In the genomic region with DNA sequence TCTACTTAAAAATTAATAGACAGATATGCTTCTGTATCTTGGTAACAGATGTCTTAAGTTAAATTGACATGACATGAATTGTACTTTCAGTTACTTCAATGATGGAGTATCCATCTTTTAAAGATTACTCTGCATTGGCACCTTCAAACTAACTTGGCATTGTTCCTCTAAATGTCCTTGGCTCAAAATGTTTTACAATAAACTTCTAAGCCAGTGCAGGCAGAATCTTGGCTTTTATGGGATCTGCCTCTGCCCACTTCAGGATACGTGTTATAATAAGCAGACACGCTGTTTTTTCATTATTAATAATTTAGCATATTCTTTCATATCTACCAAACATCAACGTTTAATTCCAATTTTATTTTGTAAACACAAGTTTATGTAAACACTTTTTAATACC, we compare ENCODE assay signal across 26 cellular contexts.
"Had no signal": no experiment of that assay in that cellular context is flagged by ENCODE, and none has a peak within 500 bp of the region (broad histone marks: within the 10 kb centered on the region; RNA-seq: fewer than 3 reads in every experiment).

No MANE protein-coding gene starts in this region.

- H3K27me3 Mint-ChIP-seq: naive thymus-derived CD4-positive, alpha-beta T cell; stimulated activated memory B cell treated with anti-CD40 and anti-IgM and Interleukin-4, amounts not matched to agents 10 μg/mL and 1 μg/mL and 100 μg/mL, for 72 hours; type B pancreatic cell had no signal

- H3K36me3 ChIP-seq: neural progenitor cell, right atrium auricular region, spleen, stomach, tibial artery had no signal

- H3K27me3 ChIP-seq: neural progenitor cell, right atrium auricular region, spleen, stomach, testis, tibial artery had no signal

- H3K27ac Mint-ChIP-seq: endodermal cell; naive thymus-derived CD4-positive, alpha-beta T cell; nephron; neural progenitor cell; stimulated activated memory B cell treated with anti-CD40 and anti-IgM and Interleukin-4, amounts not matched to agents 10 μg/mL and 1 μg/mL and 100 μg/mL, for 72 hours; type B pancreatic cell had no signal

- H3K9me3 ChIP-seq: mucosa of descending colon, stomach, testis, tibial artery had no signal

- ATAC-seq: esophagus mucosa; mucosa of descending colon; naive thymus-derived CD4-positive, alpha-beta T cell; stimulated activated memory B cell treated with anti-CD40 and anti-IgM and Interleukin-4, amounts not matched to agents 10 μg/mL and 1 μg/mL and 100 μg/mL, for 72 hours had no signal

- H3K4me3 Mint-ChIP-seq: endodermal cell; mesothelial cell of epicardium; naive thymus-derived CD4-positive, alpha-beta T cell; nephron; neural progenitor cell; stimulated activated memory B cell treated with anti-CD40 and anti-IgM and Interleukin-4, amounts not matched to agents 10 μg/mL and 1 μg/mL and 100 μg/mL, for 72 hours; type B pancreatic cell had no signal

- H3K9ac ChIP-seq: neural progenitor cell had no signal

- H3K27ac ChIP-seq: epithelial cell of prostate, neural progenitor cell, right atrium auricular region, skin epidermis, spleen, testis, tibial artery had no signal

- H3K9me3 Mint-ChIP-seq: type B pancreatic cell had no signal

- H3K4me1 ChIP-seq: neural progenitor cell, right atrium auricular region, spleen, testis, tibial artery had no signal

- DNase-seq: central memory CD4-positive, alpha-beta T cell; effector CD8-positive, alpha-beta T cell; endodermal cell; foreskin melanocyte; head of caudate nucleus; kidney; mesenchymal stem cell; mucosa of descending colon; naive thymus-derived CD4-positive, alpha-beta T cell; spleen; stimulated activated CD4-positive, alpha-beta T cell treated with anti-CD3 and anti-CD28 coated beads, Interleukin-4, amount 100 ng/mL, for 4 hours; stomach; substantia nigra; testis; tibial artery had no signal

- H3K36me3 Mint-ChIP-seq: naive thymus-derived CD4-positive, alpha-beta T cell; neural progenitor cell; stimulated activated memory B cell treated with anti-CD40 and anti-IgM and Interleukin-4, amounts not matched to agents 10 μg/mL and 1 μg/mL and 100 μg/mL, for 72 hours; type B pancreatic cell had no signal

- FAIRE-seq: colon had no signal

- H3K4me1 Mint-ChIP-seq: endodermal cell; naive thymus-derived CD4-positive, alpha-beta T cell; nephron; neural progenitor cell; stimulated activated memory B cell treated with anti-CD40 and anti-IgM and Interleukin-4, amounts not matched to agents 10 μg/mL and 1 μg/mL and 100 μg/mL, for 72 hours had no signal

- H3K4me3 ChIP-seq: lung, mucosa of descending colon, neural progenitor cell, right atrium auricular region, skin epidermis, spleen, stomach, testis, tibial artery had no signal
